In the genomic region with DNA sequence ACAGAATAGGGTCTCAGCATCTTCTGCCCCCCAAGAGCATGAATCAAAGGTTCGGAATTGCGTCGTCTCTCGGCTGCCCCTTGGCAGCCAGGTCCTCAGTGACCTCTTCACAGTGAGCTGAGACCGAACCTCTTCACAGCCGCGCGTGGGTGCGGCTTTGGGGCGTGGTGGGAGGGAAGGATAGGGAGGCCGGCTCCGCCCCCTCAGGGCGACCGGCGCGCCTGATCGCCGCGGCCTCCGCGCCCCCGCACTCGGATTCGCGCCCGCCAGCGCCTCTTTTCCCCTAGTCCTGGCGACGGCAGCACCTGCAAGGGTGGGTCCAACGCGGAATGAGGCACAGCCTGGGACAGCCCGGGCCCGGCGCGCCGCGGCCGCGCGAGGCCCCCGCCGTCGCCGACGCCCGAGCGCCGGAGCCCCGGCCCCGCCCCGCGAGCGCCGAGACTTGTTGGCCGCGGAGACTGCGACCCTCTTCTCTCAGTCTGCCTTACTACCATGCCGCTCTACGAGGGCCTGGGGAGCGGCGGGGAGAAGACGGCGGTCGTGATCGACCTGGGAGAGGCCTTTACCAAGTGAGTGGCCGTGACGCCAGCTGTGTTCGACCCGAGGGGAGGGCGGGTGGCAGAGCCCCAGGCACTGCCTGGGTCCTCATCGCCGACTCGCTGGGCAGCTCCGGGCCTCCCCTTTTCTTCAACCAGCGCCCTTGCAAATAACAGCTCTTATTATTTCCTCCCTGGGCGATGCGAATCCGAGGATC, we compare ENCODE assay signal across 8 cellular contexts.
DNase-seq lines count a peak whose midpoint lies in the region; ATAC-seq lines count a peak whose summit lies in the region.

A gene (plus strand): TSS at position 424 of the 754 bp plus-strand sequence. CDS start 69 bp downstream, at position 493.

- DNase-seq in C1 segment of cervical spinal cord (lab: John Stamatoyannopoulos, UW), result peak; percentile 32 to 90 (median 80)
- DNase-seq in NCI-H526 treated with DMSO at 0.1 percent for 48 hours (lab: John Stamatoyannopoulos, UW), result peak; percentile 86
- peak; percentile 81 for DNase-seq in activated CD4-positive, alpha-beta T cell treated with anti-CD3 and anti-CD28 coated beads, Interleukin-2, amount 50 U/mL, for 1 hour
- DNase-seq in cortex of kidney (lab: John Stamatoyannopoulos, UW), result peak; percentile 9
- peak; percentile 96 for DNase-seq in left kidney (ENCODE audit: low read depth, low spot score)
- peak; percentile 90 for DNase-seq in stimulated activated CD4-positive, alpha-beta T cell treated with anti-CD3 and anti-CD28 coated beads, Interleukin-1b, Interleukin-23, amount 100 ng/mL, for 48 hours

- ATAC-seq in GM19351 (IDR thresholded peaks at IDR 0.05; ENCODE audit: unreplicated experiment), result peak; percentile 90
- peak; percentile 90 for ATAC-seq in HG03520 (IDR thresholded peaks at IDR 0.05; ENCODE audit: unreplicated experiment)

Comparison
In these comparisons a context has a peak if more than half of its experiments do, and no peak if none do; other contexts are left out.
1. Peak in every context shown above with its lines: DNase-seq and ATAC-seq.
2. DNase-seq: peak in every context shown above with its lines; median percentile 96 in left kidney; 90 in stimulated activated CD4-positive, alpha-beta T cell treated with anti-CD3 and anti-CD28 coated beads, Interleukin-1b, Interleukin-23, amount 100 ng/mL, for 48 hours; 86 in NCI-H526 treated with DMSO at 0.1 percent for 48 hours; 81 in activated CD4-positive, alpha-beta T cell treated with anti-CD3 and anti-CD28 coated beads, Interleukin-2, amount 50 U/mL, for 1 hour; 80 in C1 segment of cervical spinal cord; 9 in cortex of kidney.